1 cellular context compared by ENCODE assay signal in genomic region chr12:31659087-31659942, GRCh38.
TF ChIP-seq lines count a peak whose summit lies in the region.

TSS of gene ETFBKMT (plus strand) at chr12:31659688. CDS start at chr12:31661954, 2,266 bp downstream.

TF ChIP-seq in HepG2, 621 proteins besides CTCF, POLR2A, EP300 and RAD21 (continued from another document and continues in another):
- TF ChIP-seq, protein P1, sequence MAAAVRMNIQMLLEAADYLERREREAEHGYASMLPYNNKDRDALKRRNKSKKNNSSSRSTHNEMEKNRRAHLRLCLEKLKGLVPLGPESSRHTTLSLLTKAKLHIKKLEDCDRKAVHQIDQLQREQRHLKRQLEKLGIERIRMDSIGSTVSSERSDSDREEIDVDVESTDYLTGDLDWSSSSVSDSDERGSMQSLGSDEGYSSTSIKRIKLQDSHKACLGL (CRISPR knock-in tag; IDR thresholded peaks at IDR 0.05) = 0 out of 2 replicates have a peak, but pooled peaks have one; percentile 25
- TF ChIP-seq ZNF501 (CRISPR knock-in tag; IDR thresholded peaks at IDR 0.05) (peak; percentile 72), ZFP36L1 (CRISPR knock-in tag; IDR thresholded peaks at IDR 0.05) (0 out of 2 replicates have a peak, but pooled peaks have one; percentile 62), ZNF563 (CRISPR knock-in tag; IDR thresholded peaks at IDR 0.05) (0 out of 2 replicates have a peak, but pooled peaks have one; percentile 54), ZUFSP (CRISPR knock-in tag; IDR thresholded peaks at IDR 0.05; ENCODE audit: borderline replicate concordance) (no peak), ZNF605 (CRISPR knock-in tag; IDR thresholded peaks at IDR 0.05) (0 out of 2 replicates have a peak, but pooled peaks have one; percentile 32), GLI4 (CRISPR knock-in tag; IDR thresholded peaks at IDR 0.05; ENCODE audit: borderline replicate concordance) (no peak), ZNF451 (CRISPR knock-in tag; IDR thresholded peaks at IDR 0.05) (peak; percentile 34; the same call in 1 of the 2 replicates), TBP (CRISPR knock-in tag; IDR thresholded peaks at IDR 0.05) (no peak), HDAC1 (CRISPR knock-in tag; IDR thresholded peaks at IDR 0.05) (peak; percentile 82), GATAD2A (CRISPR knock-in tag; IDR thresholded peaks at IDR 0.05) (peak; percentile 51; the same call in 1 of the 2 replicates), SOX6 (IDR thresholded peaks at IDR 0.05) (no peak), SOX6 (CRISPR knock-in tag; IDR thresholded peaks at IDR 0.05) (peak; percentile 69), ZNF556 (CRISPR knock-in tag; IDR thresholded peaks at IDR 0.05; ENCODE audit: borderline replicate concordance) (peak; percentile 51; the same call in 1 of the 2 replicates), ZNF878 (CRISPR knock-in tag; IDR thresholded peaks at IDR 0.05) (no peak), BRCA1 (CRISPR knock-in tag; IDR thresholded peaks at IDR 0.05) (no peak), SOX5 (CRISPR knock-in tag; IDR thresholded peaks at IDR 0.05; ENCODE audit: borderline replicate concordance) (peak; percentile 61; the same call in 1 of the 2 replicates), U2AF1 (optimal IDR thresholded peaks at IDR 0.05; ENCODE audit: low read depth, low read length) (no peak), PPARG (CRISPR knock-in tag; conservative IDR thresholded peaks at IDR 0.05) (0 out of 2 replicates have a peak, but pooled peaks have one; percentile 26), KLF16 (CRISPR knock-in tag; IDR thresholded peaks at IDR 0.05) (peak in 1 of 2 experiments; percentile 68; a peak in 2 of 4 replicates), HOXD1 (CRISPR knock-in tag; IDR thresholded peaks at IDR 0.05) (0 out of 2 replicates have a peak, but pooled peaks have one; percentile 35), MXI1 (IDR thresholded peaks at IDR 0.05; ENCODE audit: borderline replicate concordance, low read depth, low read length) (peak; percentile 68; the same call in 1 of the 3 replicates), PHF8 (CRISPR knock-in tag; IDR thresholded peaks at IDR 0.05) (peak; percentile 53; the same call in 1 of the 2 replicates), E2F1 (CRISPR knock-in tag; IDR thresholded peaks at IDR 0.05) (peak; percentile 68; the same call in 1 of the 2 replicates), FOSL2 (CRISPR knock-in tag; IDR thresholded peaks at IDR 0.05) (peak; percentile 46; the same call in 1 of the 2 replicates), RCOR2 (CRISPR knock-in tag; IDR thresholded peaks at IDR 0.05) (0 out of 2 replicates have a peak, but pooled peaks have one; percentile 17), RXRA (CRISPR knock-in tag; IDR thresholded peaks at IDR 0.05) (peak; percentile 34; the same call in 1 of the 2 replicates), MXD4 (CRISPR knock-in tag; IDR thresholded peaks at IDR 0.05) (peak; percentile 62; the same call in 1 of the 2 replicates), SRY (CRISPR knock-in tag; IDR thresholded peaks at IDR 0.05) (0 out of 2 replicates have a peak, but pooled peaks have one; percentile 37), HNRNPLL (IDR thresholded peaks at IDR 0.05; ENCODE audit: low read depth, low read length, poor library complexity, severe bottlenecking) (peak; percentile 83), ATF7-NPFF (CRISPR knock-in tag; IDR thresholded peaks at IDR 0.05; ENCODE audit: low read depth) (no peak), ZNF652 (CRISPR knock-in tag; IDR thresholded peaks at IDR 0.05; ENCODE audit: borderline replicate concordance, low read depth) (peak; percentile 93), HOXA3 (CRISPR knock-in tag; IDR thresholded peaks at IDR 0.05) (peak; percentile 76; the same call in 1 of the 2 replicates), MED13 (CRISPR knock-in tag; IDR thresholded peaks at IDR 0.05) (no peak), KLF6 (CRISPR knock-in tag; IDR thresholded peaks at IDR 0.05) (no peak), ZNF660 (CRISPR knock-in tag; IDR thresholded peaks at IDR 0.05; ENCODE audit: borderline replicate concordance, low read depth) (no peak), NFYB (CRISPR knock-in tag; IDR thresholded peaks at IDR 0.05) (peak; percentile 62), THAP11 (CRISPR knock-in tag; IDR thresholded peaks at IDR 0.05) (peak; percentile 89), ASH2L (IDR thresholded peaks at IDR 0.05; ENCODE audit: insufficient read length, low read depth, low read length) (peak; percentile 81), ZFP1 (CRISPR knock-in tag; IDR thresholded peaks at IDR 0.05) (peak; percentile 69; the same call in 1 of the 2 replicates), POLR2AphosphoS5 (IDR thresholded peaks at IDR 0.05; ENCODE audit: low read depth, low read length) (peak; percentile 59), PLSCR1 (CRISPR knock-in tag; IDR thresholded peaks at IDR 0.05; ENCODE audit: borderline replicate concordance) (no peak), ARID4A (CRISPR knock-in tag; IDR thresholded peaks at IDR 0.05; ENCODE audit: borderline replicate concordance) (peak; percentile 87; the same call in 1 of the 2 replicates), ZNF564 (CRISPR knock-in tag; IDR thresholded peaks at IDR 0.05) (no peak), ONECUT2 (CRISPR knock-in tag; IDR thresholded peaks at IDR 0.05) (peak; percentile 13; the same call in 1 of the 2 replicates), RBFOX2 (IDR thresholded peaks at IDR 0.05; ENCODE audit: low read depth, low read length) (peak; percentile 58), PHF21A (CRISPR knock-in tag; IDR thresholded peaks at IDR 0.05) (peak; percentile 78; the same call in 1 of the 2 replicates), ZNF709 (CRISPR knock-in tag; IDR thresholded peaks at IDR 0.05) (peak; percentile 33; the same call in 1 of the 2 replicates), ZNF333 (CRISPR knock-in tag; IDR thresholded peaks at IDR 0.05; ENCODE audit: borderline replicate concordance) (0 out of 2 replicates have a peak, but pooled peaks have one; percentile 31), HNF4G (IDR thresholded peaks at IDR 0.05; ENCODE audit: borderline replicate concordance, low read depth, low read length) (0 out of 2 replicates have a peak, but pooled peaks have one; percentile 5), HNF4G (CRISPR knock-in tag; IDR thresholded peaks at IDR 0.05; ENCODE audit: borderline replicate concordance, low read depth) (no peak), ZKSCAN8 (CRISPR knock-in tag; IDR thresholded peaks at IDR 0.05; ENCODE audit: borderline replicate concordance) (0 out of 2 replicates have a peak, but pooled peaks have one; percentile 1), POGZ (CRISPR knock-in tag; IDR thresholded peaks at IDR 0.05) (peak; percentile 93), PTBP1 (IDR thresholded peaks at IDR 0.05; ENCODE audit: low read depth, low read length, poor library complexity, severe bottlenecking) (peak; percentile 37), ZNF790 (CRISPR knock-in tag; IDR thresholded peaks at IDR 0.05; ENCODE audit: borderline replicate concordance) (0 out of 2 replicates have a peak, but pooled peaks have one; percentile 9), TAF1 (CRISPR knock-in tag; IDR thresholded peaks at IDR 0.05) (peak; percentile 50; the same call in 1 of the 2 replicates), ZNF282 (IDR thresholded peaks at IDR 0.05; ENCODE audit: partially characterized antibody) (no peak), KDM6A (CRISPR knock-in tag; IDR thresholded peaks at IDR 0.05; ENCODE audit: low read depth) (no peak), MAFF (IDR thresholded peaks at IDR 0.05; ENCODE audit: low read depth, low read length) (0 out of 2 replicates have a peak, but pooled peaks have one; percentile 13), SRSF1 (optimal IDR thresholded peaks at IDR 0.05; ENCODE audit: low read depth, low read length) (no peak), IRF2 (CRISPR knock-in tag; IDR thresholded peaks at IDR 0.05) (peak; percentile 67), GABPB1 (CRISPR knock-in tag; IDR thresholded peaks at IDR 0.05) (peak; percentile 89), MYC (CRISPR knock-in tag; IDR thresholded peaks at IDR 0.05; ENCODE audit: borderline replicate concordance) (peak; percentile 47; the same call in 1 of the 2 replicates), GZF1 (CRISPR knock-in tag; IDR thresholded peaks at IDR 0.05) (no peak)
- TF ChIP-seq, protein P2, sequence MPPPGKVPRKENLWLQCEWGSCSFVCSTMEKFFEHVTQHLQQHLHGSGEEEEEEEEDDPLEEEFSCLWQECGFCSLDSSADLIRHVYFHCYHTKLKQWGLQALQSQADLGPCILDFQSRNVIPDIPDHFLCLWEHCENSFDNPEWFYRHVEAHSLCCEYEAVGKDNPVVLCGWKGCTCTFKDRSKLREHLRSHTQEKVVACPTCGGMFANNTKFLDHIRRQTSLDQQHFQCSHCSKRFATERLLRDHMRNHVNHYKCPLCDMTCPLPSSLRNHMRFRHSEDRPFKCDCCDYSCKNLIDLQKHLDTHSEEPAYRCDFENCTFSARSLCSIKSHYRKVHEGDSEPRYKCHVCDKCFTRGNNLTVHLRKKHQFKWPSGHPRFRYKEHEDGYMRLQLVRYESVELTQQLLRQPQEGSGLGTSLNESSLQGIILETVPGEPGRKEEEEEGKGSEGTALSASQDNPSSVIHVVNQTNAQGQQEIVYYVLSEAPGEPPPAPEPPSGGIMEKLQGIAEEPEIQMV (CRISPR knock-in tag; IDR thresholded peaks at IDR 0.05; ENCODE audit: low read depth) = no peak
- TF ChIP-seq, protein P3, sequence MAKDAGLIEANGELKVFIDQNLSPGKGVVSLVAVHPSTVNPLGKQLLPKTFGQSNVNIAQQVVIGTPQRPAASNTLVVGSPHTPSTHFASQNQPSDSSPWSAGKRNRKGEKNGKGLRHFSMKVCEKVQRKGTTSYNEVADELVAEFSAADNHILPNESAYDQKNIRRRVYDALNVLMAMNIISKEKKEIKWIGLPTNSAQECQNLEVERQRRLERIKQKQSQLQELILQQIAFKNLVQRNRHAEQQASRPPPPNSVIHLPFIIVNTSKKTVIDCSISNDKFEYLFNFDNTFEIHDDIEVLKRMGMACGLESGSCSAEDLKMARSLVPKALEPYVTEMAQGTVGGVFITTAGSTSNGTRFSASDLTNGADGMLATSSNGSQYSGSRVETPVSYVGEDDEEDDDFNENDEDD (CRISPR knock-in tag; IDR thresholded peaks at IDR 0.05; ENCODE audit: borderline replicate concordance) = peak; percentile 90; the same call in 1 of the 2 replicates
- TF ChIP-seq, protein P4, sequence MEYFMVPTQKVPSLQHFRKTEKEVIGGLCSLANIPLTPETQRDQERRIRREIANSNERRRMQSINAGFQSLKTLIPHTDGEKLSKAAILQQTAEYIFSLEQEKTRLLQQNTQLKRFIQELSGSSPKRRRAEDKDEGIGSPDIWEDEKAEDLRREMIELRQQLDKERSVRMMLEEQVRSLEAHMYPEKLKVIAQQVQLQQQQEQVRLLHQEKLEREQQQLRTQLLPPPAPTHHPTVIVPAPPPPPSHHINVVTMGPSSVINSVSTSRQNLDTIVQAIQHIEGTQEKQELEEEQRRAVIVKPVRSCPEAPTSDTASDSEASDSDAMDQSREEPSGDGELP (IDR thresholded peaks at IDR 0.05; ENCODE audit: borderline replicate concordance, low read depth) = no peak; the same call in 1 of the 2 replicates
